In the genomic region with DNA sequence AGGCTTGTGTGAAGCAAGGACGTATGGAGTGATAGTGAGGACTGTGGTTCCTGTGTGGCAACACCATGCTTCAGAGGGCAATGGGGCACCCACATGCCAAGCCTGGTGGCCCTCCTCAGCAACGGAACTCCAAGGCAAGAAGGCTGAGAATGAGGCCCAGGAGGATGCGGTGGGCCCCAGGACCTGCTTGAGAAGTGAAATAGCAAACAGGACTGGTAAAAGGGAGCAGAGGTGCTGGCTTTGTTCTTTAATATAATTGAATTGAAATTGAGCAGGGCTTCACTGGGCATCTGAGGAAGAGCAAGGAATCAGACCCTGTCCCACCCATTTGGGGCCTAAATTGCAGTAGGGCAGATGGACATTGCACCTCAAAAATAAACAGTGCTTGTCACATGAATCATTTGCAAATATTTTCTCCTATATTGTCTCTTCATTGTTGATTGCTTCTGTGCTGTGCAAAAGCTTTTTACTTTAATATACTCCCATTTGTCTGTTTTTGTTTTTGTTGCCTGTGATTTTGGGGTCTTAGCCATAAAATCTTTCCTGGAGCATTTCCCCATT, we compare ENCODE assay signal across 1 cellular context.
TF ChIP-seq lines count a peak whose summit lies in the region.

No MANE protein-coding gene starts in this region.

TF ChIP-seq in HepG2, 621 proteins besides CTCF, POLR2A, EP300 and RAD21 (continues in another document):
- TF ChIP-seq FOXA1 (IDR thresholded peaks at IDR 0.05), result no peak
- 0 out of 2 replicates have a peak, but pooled peaks have one; percentile 31 for TF ChIP-seq FOXA1 (CRISPR knock-in tag; IDR thresholded peaks at IDR 0.05)
- no peak for TF ChIP-seq RBM22 (optimal IDR thresholded peaks at IDR 0.05; ENCODE audit: low read length)
- no peak for TF ChIP-seq NR1H2 (CRISPR knock-in tag; IDR thresholded peaks at IDR 0.05; ENCODE audit: borderline replicate concordance, low read depth)
- TF ChIP-seq NFE2L2 (IDR thresholded peaks at IDR 0.05; ENCODE audit: low read length), result no peak
- no peak for TF ChIP-seq CHCHD3 (CRISPR knock-in tag; IDR thresholded peaks at IDR 0.05)
- TF ChIP-seq ZNF660 (CRISPR knock-in tag; IDR thresholded peaks at IDR 0.05; ENCODE audit: borderline replicate concordance, low read depth), result no peak
- TF ChIP-seq, protein P1, sequence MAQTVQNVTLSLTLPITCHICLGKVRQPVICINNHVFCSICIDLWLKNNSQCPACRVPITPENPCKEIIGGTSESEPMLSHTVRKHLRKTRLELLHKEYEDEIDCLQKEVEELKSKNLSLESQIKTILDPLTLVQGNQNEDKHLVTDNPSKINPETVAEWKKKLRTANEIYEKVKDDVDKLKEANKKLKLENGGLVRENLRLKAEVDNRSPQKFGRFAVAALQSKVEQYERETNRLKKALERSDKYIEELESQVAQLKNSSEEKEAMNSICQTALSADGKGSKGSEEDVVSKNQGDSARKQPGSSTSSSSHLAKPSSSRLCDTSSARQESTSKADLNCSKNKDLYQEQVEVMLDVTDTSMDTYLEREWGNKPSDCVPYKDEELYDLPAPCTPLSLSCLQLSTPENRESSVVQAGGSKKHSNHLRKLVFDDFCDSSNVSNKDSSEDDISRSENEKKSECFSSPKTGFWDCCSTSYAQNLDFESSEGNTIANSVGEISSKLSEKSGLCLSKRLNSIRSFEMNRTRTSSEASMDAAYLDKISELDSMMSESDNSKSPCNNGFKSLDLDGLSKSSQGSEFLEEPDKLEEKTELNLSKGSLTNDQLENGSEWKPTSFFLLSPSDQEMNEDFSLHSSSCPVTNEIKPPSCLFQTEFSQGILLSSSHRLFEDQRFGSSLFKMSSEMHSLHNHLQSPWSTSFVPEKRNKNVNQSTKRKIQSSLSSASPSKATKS (CRISPR knock-in tag; IDR thresholded peaks at IDR 0.05), result no peak
- TF ChIP-seq, protein P2, sequence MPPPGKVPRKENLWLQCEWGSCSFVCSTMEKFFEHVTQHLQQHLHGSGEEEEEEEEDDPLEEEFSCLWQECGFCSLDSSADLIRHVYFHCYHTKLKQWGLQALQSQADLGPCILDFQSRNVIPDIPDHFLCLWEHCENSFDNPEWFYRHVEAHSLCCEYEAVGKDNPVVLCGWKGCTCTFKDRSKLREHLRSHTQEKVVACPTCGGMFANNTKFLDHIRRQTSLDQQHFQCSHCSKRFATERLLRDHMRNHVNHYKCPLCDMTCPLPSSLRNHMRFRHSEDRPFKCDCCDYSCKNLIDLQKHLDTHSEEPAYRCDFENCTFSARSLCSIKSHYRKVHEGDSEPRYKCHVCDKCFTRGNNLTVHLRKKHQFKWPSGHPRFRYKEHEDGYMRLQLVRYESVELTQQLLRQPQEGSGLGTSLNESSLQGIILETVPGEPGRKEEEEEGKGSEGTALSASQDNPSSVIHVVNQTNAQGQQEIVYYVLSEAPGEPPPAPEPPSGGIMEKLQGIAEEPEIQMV (CRISPR knock-in tag; IDR thresholded peaks at IDR 0.05; ENCODE audit: low read depth), result no peak
- no peak for TF ChIP-seq SRSF1 (optimal IDR thresholded peaks at IDR 0.05; ENCODE audit: low read depth, low read length)
- TF ChIP-seq CAMTA2 (CRISPR knock-in tag; IDR thresholded peaks at IDR 0.05; ENCODE audit: borderline replicate concordance), result no peak
- peak; percentile 73; the same call in 1 of the 2 replicates for TF ChIP-seq HNRNPL (IDR thresholded peaks at IDR 0.05; ENCODE audit: low read depth, low read length)
- no peak for TF ChIP-seq RORA (CRISPR knock-in tag; IDR thresholded peaks at IDR 0.05)
- TF ChIP-seq NFKBIZ (CRISPR knock-in tag; IDR thresholded peaks at IDR 0.05), result no peak
- no peak for TF ChIP-seq POLR2G (IDR thresholded peaks at IDR 0.05; ENCODE audit: low read depth, low read length)
- no peak for TF ChIP-seq NCOA5 (CRISPR knock-in tag; IDR thresholded peaks at IDR 0.05)
- no peak for TF ChIP-seq NFIB (CRISPR knock-in tag; IDR thresholded peaks at IDR 0.05; ENCODE audit: borderline replicate concordance)
- TF ChIP-seq, protein P3, sequence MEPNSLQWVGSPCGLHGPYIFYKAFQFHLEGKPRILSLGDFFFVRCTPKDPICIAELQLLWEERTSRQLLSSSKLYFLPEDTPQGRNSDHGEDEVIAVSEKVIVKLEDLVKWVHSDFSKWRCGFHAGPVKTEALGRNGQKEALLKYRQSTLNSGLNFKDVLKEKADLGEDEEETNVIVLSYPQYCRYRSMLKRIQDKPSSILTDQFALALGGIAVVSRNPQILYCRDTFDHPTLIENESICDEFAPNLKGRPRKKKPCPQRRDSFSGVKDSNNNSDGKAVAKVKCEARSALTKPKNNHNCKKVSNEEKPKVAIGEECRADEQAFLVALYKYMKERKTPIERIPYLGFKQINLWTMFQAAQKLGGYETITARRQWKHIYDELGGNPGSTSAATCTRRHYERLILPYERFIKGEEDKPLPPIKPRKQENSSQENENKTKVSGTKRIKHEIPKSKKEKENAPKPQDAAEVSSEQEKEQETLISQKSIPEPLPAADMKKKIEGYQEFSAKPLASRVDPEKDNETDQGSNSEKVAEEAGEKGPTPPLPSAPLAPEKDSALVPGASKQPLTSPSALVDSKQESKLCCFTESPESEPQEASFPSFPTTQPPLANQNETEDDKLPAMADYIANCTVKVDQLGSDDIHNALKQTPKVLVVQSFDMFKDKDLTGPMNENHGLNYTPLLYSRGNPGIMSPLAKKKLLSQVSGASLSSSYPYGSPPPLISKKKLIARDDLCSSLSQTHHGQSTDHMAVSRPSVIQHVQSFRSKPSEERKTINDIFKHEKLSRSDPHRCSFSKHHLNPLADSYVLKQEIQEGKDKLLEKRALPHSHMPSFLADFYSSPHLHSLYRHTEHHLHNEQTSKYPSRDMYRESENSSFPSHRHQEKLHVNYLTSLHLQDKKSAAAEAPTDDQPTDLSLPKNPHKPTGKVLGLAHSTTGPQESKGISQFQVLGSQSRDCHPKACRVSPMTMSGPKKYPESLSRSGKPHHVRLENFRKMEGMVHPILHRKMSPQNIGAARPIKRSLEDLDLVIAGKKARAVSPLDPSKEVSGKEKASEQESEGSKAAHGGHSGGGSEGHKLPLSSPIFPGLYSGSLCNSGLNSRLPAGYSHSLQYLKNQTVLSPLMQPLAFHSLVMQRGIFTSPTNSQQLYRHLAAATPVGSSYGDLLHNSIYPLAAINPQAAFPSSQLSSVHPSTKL (CRISPR knock-in tag; IDR thresholded peaks at IDR 0.05), result 0 out of 2 replicates have a peak, but pooled peaks have one; percentile 14
- no peak for TF ChIP-seq WIZ (CRISPR knock-in tag; IDR thresholded peaks at IDR 0.05)
- no peak for TF ChIP-seq ZNF784 (CRISPR knock-in tag; IDR thresholded peaks at IDR 0.05; ENCODE audit: borderline replicate concordance)
- peak; percentile 36 for TF ChIP-seq ZNF687 (CRISPR knock-in tag; IDR thresholded peaks at IDR 0.05)
- TF ChIP-seq ZC3H4 (CRISPR knock-in tag; IDR thresholded peaks at IDR 0.05; ENCODE audit: borderline replicate concordance), result no peak
- no peak for TF ChIP-seq ZNF550 (CRISPR knock-in tag; IDR thresholded peaks at IDR 0.05; ENCODE audit: borderline replicate concordance)
- TF ChIP-seq SAP130 (CRISPR knock-in tag; IDR thresholded peaks at IDR 0.05; ENCODE audit: low read depth), result peak; percentile 31; the same call in 1 of the 2 replicates
- TF ChIP-seq, protein P4, sequence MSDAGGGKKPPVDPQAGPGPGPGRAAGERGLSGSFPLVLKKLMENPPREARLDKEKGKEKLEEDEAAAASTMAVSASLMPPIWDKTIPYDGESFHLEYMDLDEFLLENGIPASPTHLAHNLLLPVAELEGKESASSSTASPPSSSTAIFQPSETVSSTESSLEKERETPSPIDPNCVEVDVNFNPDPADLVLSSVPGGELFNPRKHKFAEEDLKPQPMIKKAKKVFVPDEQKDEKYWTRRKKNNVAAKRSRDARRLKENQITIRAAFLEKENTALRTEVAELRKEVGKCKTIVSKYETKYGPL (CRISPR knock-in tag; IDR thresholded peaks at IDR 0.05), result no peak
- peak; percentile 31; the same call in 1 of the 2 replicates for TF ChIP-seq NCOR1 (IDR thresholded peaks at IDR 0.05; ENCODE audit: borderline replicate concordance, low read length)
- TF ChIP-seq PBX3 (CRISPR knock-in tag; IDR thresholded peaks at IDR 0.05; ENCODE audit: borderline replicate concordance), result no peak
- TF ChIP-seq GABPA (IDR thresholded peaks at IDR 0.05; ENCODE audit: low read depth, low read length), result no peak
- TF ChIP-seq GABPA (CRISPR knock-in tag; IDR thresholded peaks at IDR 0.05; ENCODE audit: low read depth), result no peak
- TF ChIP-seq ZNF350 (CRISPR knock-in tag; IDR thresholded peaks at IDR 0.05; ENCODE audit: borderline replicate concordance, low read depth), result no peak
- no peak for TF ChIP-seq ZFP62 (CRISPR knock-in tag; IDR thresholded peaks at IDR 0.05)
- no peak for TF ChIP-seq TRIM22 (IDR thresholded peaks at IDR 0.05)
- no peak for TF ChIP-seq ZNF530 (CRISPR knock-in tag; IDR thresholded peaks at IDR 0.05; ENCODE audit: low read depth)
- 0 out of 2 replicates have a peak, but pooled peaks have one; percentile 28 for TF ChIP-seq RBFOX2 (IDR thresholded peaks at IDR 0.05; ENCODE audit: low read depth, low read length)
- TF ChIP-seq SNAPC2 (CRISPR knock-in tag; IDR thresholded peaks at IDR 0.05), result no peak
- TF ChIP-seq, protein P5, sequence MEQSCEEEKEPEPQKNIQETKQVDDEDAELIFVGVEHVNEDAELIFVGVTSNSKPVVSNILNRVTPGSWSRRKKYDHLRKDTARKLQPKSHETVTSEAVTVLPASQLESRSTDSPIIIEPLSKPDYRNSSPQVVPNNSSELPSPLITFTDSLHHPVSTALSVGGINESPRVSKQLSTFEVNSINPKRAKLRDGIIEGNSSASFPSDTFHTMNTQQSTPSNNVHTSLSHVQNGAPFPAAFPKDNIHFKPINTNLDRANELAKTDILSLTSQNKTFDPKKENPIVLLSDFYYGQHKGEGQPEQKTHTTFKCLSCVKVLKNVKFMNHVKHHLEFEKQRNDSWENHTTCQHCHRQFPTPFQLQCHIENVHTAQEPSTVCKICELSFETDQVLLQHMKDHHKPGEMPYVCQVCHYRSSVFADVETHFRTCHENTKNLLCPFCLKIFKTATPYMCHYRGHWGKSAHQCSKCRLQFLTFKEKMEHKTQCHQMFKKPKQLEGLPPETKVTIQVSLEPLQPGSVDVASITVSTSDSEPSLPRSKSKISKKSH (CRISPR knock-in tag; IDR thresholded peaks at IDR 0.05; ENCODE audit: borderline replicate concordance), result no peak
- TF ChIP-seq FOXP4 (CRISPR knock-in tag; IDR thresholded peaks at IDR 0.05), result no peak
- TF ChIP-seq ZNF207 (IDR thresholded peaks at IDR 0.05; ENCODE audit: borderline replicate concordance), result no peak
- no peak for TF ChIP-seq HCFC1 (IDR thresholded peaks at IDR 0.05; ENCODE audit: low read depth, low read length)
